Comparison of ENCODE assay signal across 1 cellular context in the genomic region with DNA sequence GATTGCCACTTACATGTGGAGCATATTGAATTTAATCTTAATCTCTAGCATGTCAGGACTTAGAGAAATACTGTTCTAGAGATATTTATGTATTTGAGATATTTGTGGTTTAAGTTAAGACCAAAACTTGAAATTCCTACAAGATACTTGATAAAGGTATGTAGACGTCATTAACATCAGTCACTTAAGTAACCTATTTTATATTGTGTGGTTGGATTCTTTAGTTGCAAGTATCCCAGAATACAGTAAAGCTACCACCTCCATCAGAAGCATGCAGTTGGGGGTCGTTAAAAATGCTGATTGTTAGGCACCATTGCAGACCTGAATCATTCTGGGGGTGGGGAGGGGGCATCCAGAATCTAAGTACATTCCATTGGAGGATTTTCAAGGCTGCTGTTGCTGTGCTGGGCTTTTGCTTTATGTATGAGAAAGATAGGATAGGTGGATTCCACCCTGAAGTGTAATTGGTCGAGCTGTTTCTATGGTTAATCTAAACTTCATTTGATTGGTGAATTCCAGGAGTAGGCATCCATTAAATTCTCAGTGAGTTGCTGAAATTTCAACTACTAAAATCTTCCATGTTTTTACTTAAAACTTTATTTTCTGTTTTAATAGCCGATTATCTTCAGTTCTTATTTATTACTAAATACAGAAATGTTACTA.
TF ChIP-seq lines count a peak whose summit lies in the region.

No MANE protein-coding gene starts in this region.

TF ChIP-seq in WTC11, 78 proteins besides CTCF, POLR2A, EP300 and RAD21 (continued from another document):
- TF ChIP-seq ZNF416 (CRISPR knock-in tag; IDR thresholded peaks at IDR 0.05), result no peak
TF ChIP-seq in WTC11: peak in this region for 0.
